1 cellular context compared by ENCODE assay signal in the genomic region with DNA sequence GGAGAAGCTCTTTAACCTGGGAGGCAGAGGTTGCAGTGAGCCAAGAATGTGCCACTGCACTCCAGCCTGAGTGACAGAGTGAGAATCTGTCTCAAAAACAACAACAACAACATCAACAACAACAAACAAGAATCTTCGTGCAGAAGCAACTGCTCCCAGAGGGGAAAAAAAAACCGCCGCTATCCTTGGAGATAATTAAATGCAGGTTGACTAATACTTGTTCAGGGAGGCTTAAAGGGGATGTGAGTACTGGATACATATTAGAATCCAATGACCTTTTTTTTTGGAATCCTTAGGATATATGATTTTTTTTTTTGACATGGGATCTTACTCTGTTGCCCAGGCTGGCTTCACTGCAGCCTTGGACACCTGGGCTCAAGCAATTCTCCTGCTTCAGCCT.
TF ChIP-seq lines count a peak whose summit lies in the region.

No MANE protein-coding gene starts in this region.

TF ChIP-seq in IMR-90, 13 proteins besides CTCF, POLR2A, EP300 and RAD21 (continued from another document):
- TF ChIP-seq, protein P1, sequence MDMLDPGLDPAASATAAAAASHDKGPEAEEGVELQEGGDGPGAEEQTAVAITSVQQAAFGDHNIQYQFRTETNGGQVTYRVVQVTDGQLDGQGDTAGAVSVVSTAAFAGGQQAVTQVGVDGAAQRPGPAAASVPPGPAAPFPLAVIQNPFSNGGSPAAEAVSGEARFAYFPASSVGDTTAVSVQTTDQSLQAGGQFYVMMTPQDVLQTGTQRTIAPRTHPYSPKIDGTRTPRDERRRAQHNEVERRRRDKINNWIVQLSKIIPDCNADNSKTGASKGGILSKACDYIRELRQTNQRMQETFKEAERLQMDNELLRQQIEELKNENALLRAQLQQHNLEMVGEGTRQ (IDR thresholded peaks at IDR 0.05; ENCODE audit: low read depth, low read length): no peak
- no peak for TF ChIP-seq MAZ (IDR thresholded peaks at IDR 0.05; ENCODE audit: borderline replicate concordance, low read depth, low read length)
- TF ChIP-seq, protein P2, sequence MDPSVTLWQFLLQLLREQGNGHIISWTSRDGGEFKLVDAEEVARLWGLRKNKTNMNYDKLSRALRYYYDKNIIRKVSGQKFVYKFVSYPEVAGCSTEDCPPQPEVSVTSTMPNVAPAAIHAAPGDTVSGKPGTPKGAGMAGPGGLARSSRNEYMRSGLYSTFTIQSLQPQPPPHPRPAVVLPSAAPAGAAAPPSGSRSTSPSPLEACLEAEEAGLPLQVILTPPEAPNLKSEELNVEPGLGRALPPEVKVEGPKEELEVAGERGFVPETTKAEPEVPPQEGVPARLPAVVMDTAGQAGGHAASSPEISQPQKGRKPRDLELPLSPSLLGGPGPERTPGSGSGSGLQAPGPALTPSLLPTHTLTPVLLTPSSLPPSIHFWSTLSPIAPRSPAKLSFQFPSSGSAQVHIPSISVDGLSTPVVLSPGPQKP (IDR thresholded peaks at IDR 0.05; ENCODE audit: borderline replicate concordance, low read depth, low read length): no peak
